18 cellular contexts compared by ENCODE assay signal in genomic region chr10:48745662-48746245, GRCh38.
DNase-seq lines count a peak whose midpoint lies in the region; ATAC-seq and TF ChIP-seq lines count a peak whose summit lies in the region.
"Had no signal": no experiment of that assay in that cellular context is flagged by ENCODE, and none has a peak within 500 bp of the region (broad histone marks: within the 10 kb centered on the region; RNA-seq: fewer than 3 reads in every experiment).

No MANE protein-coding gene starts in this region.

- BruUV-seq in HCT116 (replicated peaks; lab: Mats Ljungman, UMichigan), result no TSS peak

- RAD21 ChIA-PET in HCT116 (lab: Charles Lee; ENCODE audit: low non-redundant PET in 1 of 2, low total read pairs in 2 of 2, uncharacterized antibody in 2 of 2, unreplicated experiment in 2 of 2), result no interaction called here

- no peak for TF ChIP-seq POLR2A in HCT116 (IDR thresholded peaks at IDR 0.05; ENCODE audit: borderline replicate concordance, extremely low read depth, insufficient read depth, insufficient read length)

- no peaks in the 10 kb centered on the region for H3K9me3 ChIP-seq in HCT116 (ENCODE audit: control insufficient read depth in 1 of 2, insufficient read depth in 1 of 2, low read depth in 1 of 2, low read length in 2 of 2)
- H3K9me3 ChIP-seq: thyroid gland had no signal

- no peaks in the 10 kb centered on the region for H3K4me1 ChIP-seq in HCT116 (ENCODE audit: control insufficient read depth in 1 of 2, insufficient read depth in 2 of 2, low read length in 2 of 2)
- no peaks in the 10 kb centered on the region for H3K4me1 ChIP-seq in mesendoderm (ENCODE audit: control insufficient read depth, low read depth, low read length)
- H3K4me1 ChIP-seq: thyroid gland had no signal

- H3K79me2 ChIP-seq in HCT116 (ENCODE audit: insufficient read depth, low read length) (no peaks in the 10 kb centered on the region), mesendoderm (ENCODE audit: control insufficient read depth, insufficient read depth, low read length) (no peaks in the 10 kb centered on the region)

- H3K9me2 ChIP-seq in HCT116 (ENCODE audit: insufficient read depth), result no peaks in the 10 kb centered on the region

- H3K56ac ChIP-seq in mesendoderm (ENCODE audit: low read length), result peak overlapping the region; percentile 20

- no peaks in the 10 kb centered on the region for H4K20me1 ChIP-seq in HCT116 (ENCODE audit: insufficient read depth)

- no peaks in the 10 kb centered on the region for H3K79me1 ChIP-seq in mesendoderm (ENCODE audit: low read length)

- H3K4me3 ChIP-seq in HCT116 (replicated peaks in 1 of 2; ENCODE audit: low read depth in 1 of 2, low read length in 2 of 2), result no peak overlapping the region
- H3K4me3 ChIP-seq in mesendoderm (ENCODE audit: low read length), result no peak overlapping the region
- H3K4me3 ChIP-seq: thyroid gland had no signal

- no peak overlapping the region for H3K4ac ChIP-seq in mesendoderm (ENCODE audit: low read depth, low read length)

- H3K27me3 ChIP-seq in HCT116 (ENCODE audit: insufficient read depth, low read length) (peaks cover 16% of the 10 kb centered on the region; the same call in 1 of the 2 replicates), mesendoderm (ENCODE audit: insufficient read depth, low read length, poor library complexity) (no peaks in the 10 kb centered on the region)
- H3K27me3 ChIP-seq: thyroid gland had no signal

- CTCF ChIA-PET in HCT116 (lab: Charles Lee), result no interaction called here

- H3K36me3 ChIP-seq in HCT116 (ENCODE audit: control insufficient read depth in 1 of 2, insufficient read depth in 2 of 2, low read length in 2 of 2) (no peaks in the 10 kb centered on the region), mesendoderm (ENCODE audit: control insufficient read depth, insufficient read depth, low read length) (no peaks in the 10 kb centered on the region)
- H3K36me3 ChIP-seq: thyroid gland had no signal

- DNase-seq in HCT116 (ENCODE audit: low read depth, low spot score) (no peak), ecto neural progenitor cell (ENCODE audit: low spot score) (peak; percentile 52), mesendoderm (peak; percentile 69), posterior vena cava (ENCODE audit: low spot score) (no peak), OCI-M2 (lab: John Stamatoyannopoulos, UW; ENCODE audit: unreplicated experiment) (no peak), cerebellum (ENCODE audit: low spot score) (no peak)
- no peak for DNase-seq in activated T-cell treated with anti-CD3 and anti-CD28 coated beads, Interleukin-2, amount 50 U/mL, for 1 hour
- DNase-seq: activated CD4-positive, alpha-beta T cell treated with anti-CD3 and anti-CD28 coated beads for 48 hours; activated naive CD4-positive, alpha-beta T cell treated with Interleukin-2 at 50 U/mL for 16 hours; CD4-positive, alpha-beta T cell; cerebellar nuclear complex; DMS79 treated with DMSO at 0.1 percent for 48 hours; effector memory CD8-positive, alpha-beta T cell; left cardiac atrium; NCI-H748 treated with DMSO at 0.1 percent for 48 hours; retina; thyroid gland had no signal

- no peak overlapping the region for H2BK15ac ChIP-seq in mesendoderm (replicated peaks; ENCODE audit: low read depth)

- H3K18ac ChIP-seq in mesendoderm (ENCODE audit: low read length), result no peak overlapping the region

- H3K9ac ChIP-seq in HCT116 (ENCODE audit: low read length) (no peak overlapping the region), mesendoderm (ENCODE audit: low read length) (no peak overlapping the region)

- no CpG with 5 or more reads among the region's 27 CpGs for WGBS in mesendoderm (ENCODE audit: extremely low coverage, insufficient coverage, low lambda C conversion rate)

- H2BK120ac ChIP-seq in mesendoderm (ENCODE audit: low read depth, low read length), result no peak overlapping the region

- H2AK5ac ChIP-seq in mesendoderm (ENCODE audit: low read length), result no peak overlapping the region

- POLR2A ChIA-PET in HCT116 (lab: Charles Lee), result no interaction called here

- peak; percentile 88 for ATAC-seq in HCT116
- ATAC-seq: effector memory CD8-positive, alpha-beta T cell; left cardiac atrium had no signal

- H3K27ac ChIP-seq in 22Rv1, result no peak overlapping the region
- H3K27ac ChIP-seq in HCT116 (ENCODE audit: low read depth, low read length), result no peak overlapping the region
- H3K27ac ChIP-seq in mesendoderm (ENCODE audit: low read depth, low read length), result no peak overlapping the region
- H3K27ac ChIP-seq: thyroid gland had no signal

- TF ChIP-seq RAD21 in HCT116 (IDR thresholded peaks at IDR 0.05; ENCODE audit: low read depth), result no peak

- intact Hi-C loops in HCT116 (cut with micrococcal nuclease), result no loop called here
- intact Hi-C loops in posterior vena cava (cut with DNase I), result no loop called here

- peak; percentile 81 for TF ChIP-seq CTCF in 22Rv1 (IDR thresholded peaks at IDR 0.05)
- TF ChIP-seq CTCF in HCT116 (IDR thresholded peaks at IDR 0.05 in 2 of 3, conservative IDR thresholded peaks at IDR 0.05 in 1 of 3; ENCODE audit: borderline replicate concordance in 1 of 3, insufficient read depth in 1 of 3, low read depth in 2 of 3, low read length in 2 of 3), result peak in 2 of 3 experiments; percentile 47 to 51; a peak in 4 of 6 replicates

- peak overlapping the region; percentile 40 for H2AFZ ChIP-seq in HCT116 (ENCODE audit: low read depth, low read length, poor library complexity, severe bottlenecking)

- no peak overlapping the region for H4K5ac ChIP-seq in mesendoderm (ENCODE audit: low read length)

- H2BK5ac ChIP-seq in mesendoderm (ENCODE audit: low read length), result no peak overlapping the region

- H3K4me2 ChIP-seq in HCT116 (ENCODE audit: low read length) (no peak overlapping the region), mesendoderm (ENCODE audit: low read length) (no peak overlapping the region)

- no peak overlapping the region for H4K8ac ChIP-seq in mesendoderm (ENCODE audit: low read depth, low read length)

- H3K23ac ChIP-seq in mesendoderm (ENCODE audit: low read length), result no peak overlapping the region

TF ChIP-seq in HCT116, 20 proteins besides CTCF, POLR2A, EP300 and RAD21:
- TF ChIP-seq ZFX (IDR thresholded peaks at IDR 0.05) (peak; percentile 14; the same call in 1 of the 2 replicates), YY1 (IDR thresholded peaks at IDR 0.05; ENCODE audit: extremely low read depth, insufficient replicate concordance, low read depth, low read length) (no peak)

Comparison
In these comparisons a context has a peak if more than half of its experiments do, and no peak if none do; other contexts are left out.
1. DNase-seq: peak in ecto neural progenitor cell (single experiment) and mesendoderm (single experiment); none in HCT116 (single experiment), activated T-cell treated with anti-CD3 and anti-CD28 coated beads, Interleukin-2, amount 50 U/mL, for 1 hour (single experiment), posterior vena cava (single experiment), OCI-M2 (single experiment) and cerebellum (single experiment).